In the genomic region with DNA sequence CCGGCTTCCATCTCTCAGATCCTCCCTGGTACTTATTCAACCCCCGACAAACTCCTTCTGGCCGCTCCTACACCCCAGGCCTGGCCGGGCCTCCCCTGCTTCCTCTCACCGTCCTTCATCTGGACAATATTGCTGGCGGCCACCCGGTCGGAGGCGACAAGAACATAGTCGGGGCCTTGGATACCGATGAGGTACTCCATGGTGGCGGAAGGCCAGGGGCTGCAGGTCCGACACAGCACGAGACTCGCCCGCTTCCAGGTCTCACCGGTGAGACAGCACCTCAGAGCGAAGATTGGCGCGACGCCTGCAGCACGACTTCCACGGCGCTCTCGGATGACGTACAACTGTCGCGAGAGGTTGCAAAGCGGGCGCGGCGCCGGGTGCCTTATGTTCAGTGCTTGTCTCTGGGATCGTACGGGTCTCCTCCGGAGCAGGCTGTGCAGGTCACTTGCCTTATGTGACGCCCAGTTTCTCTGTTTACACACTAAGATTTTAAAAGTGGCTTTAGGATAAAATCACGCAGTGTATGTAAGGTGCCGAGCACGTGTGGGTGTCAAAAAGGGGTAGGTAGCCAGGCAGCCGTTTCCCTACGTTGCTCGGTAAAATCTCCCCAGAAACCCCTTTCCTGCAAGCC, we compare ENCODE assay signal across 1 cellular context.
TF ChIP-seq lines count a peak whose summit lies in the region.

Gene PSMB2 (minus strand): TSS at position 294 of the 634 bp plus-strand sequence. CDS start 94 bp downstream, at position 200.

TF ChIP-seq in K562, 482 proteins besides CTCF, POLR2A, EP300 and RAD21 (continued from another document and continues in another):
- TF ChIP-seq, protein P1, sequence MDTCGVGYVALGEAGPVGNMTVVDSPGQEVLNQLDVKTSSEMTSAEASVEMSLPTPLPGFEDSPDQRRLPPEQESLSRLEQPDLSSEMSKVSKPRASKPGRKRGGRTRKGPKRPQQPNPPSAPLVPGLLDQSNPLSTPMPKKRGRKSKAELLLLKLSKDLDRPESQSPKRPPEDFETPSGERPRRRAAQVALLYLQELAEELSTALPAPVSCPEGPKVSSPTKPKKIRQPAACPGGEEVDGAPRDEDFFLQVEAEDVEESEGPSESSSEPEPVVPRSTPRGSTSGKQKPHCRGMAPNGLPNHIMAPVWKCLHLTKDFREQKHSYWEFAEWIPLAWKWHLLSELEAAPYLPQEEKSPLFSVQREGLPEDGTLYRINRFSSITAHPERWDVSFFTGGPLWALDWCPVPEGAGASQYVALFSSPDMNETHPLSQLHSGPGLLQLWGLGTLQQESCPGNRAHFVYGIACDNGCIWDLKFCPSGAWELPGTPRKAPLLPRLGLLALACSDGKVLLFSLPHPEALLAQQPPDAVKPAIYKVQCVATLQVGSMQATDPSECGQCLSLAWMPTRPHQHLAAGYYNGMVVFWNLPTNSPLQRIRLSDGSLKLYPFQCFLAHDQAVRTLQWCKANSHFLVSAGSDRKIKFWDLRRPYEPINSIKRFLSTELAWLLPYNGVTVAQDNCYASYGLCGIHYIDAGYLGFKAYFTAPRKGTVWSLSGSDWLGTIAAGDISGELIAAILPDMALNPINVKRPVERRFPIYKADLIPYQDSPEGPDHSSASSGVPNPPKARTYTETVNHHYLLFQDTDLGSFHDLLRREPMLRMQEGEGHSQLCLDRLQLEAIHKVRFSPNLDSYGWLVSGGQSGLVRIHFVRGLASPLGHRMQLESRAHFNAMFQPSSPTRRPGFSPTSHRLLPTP (IDR thresholded peaks at IDR 0.05; ENCODE audit: borderline replicate concordance, extremely low read depth, insufficient read length), result peak; percentile 41
- TF ChIP-seq BHLHE40 (IDR thresholded peaks at IDR 0.05; ENCODE audit: low read length) (peak; percentile 95), NR2F6 (CRISPR knock-in tag; IDR thresholded peaks at IDR 0.05) (0 out of 2 replicates have a peak, but pooled peaks have one; percentile 45), MAX (CRISPR knock-in tag; IDR thresholded peaks at IDR 0.05) (peak; percentile 88), SIX5 (IDR thresholded peaks at IDR 0.05; ENCODE audit: borderline replicate concordance in 1 of 2, insufficient read depth in 1 of 2, low read depth in 1 of 2, low read length in 2 of 2) (peak; percentile 31 to 37; a peak in 3 of 4 replicates), TFAP4 (CRISPR knock-in tag; IDR thresholded peaks at IDR 0.05; ENCODE audit: borderline replicate concordance) (peak; percentile 67; the same call in 1 of the 2 replicates), MBD2 (IDR thresholded peaks at IDR 0.05; ENCODE audit: borderline replicate concordance, low read depth) (peak; percentile 73), ZNF695 (CRISPR knock-in tag; IDR thresholded peaks at IDR 0.05) (no peak; the same call in 1 of the 2 replicates), SMAD1 (IDR thresholded peaks at IDR 0.05; ENCODE audit: low read depth, low read length, partially characterized antibody) (peak; percentile 87), GABPB1 (CRISPR knock-in tag; IDR thresholded peaks at IDR 0.05) (peak; percentile 39), ZC3H11A (IDR thresholded peaks at IDR 0.05; ENCODE audit: low read depth, low read length) (peak; percentile 74; the same call in 1 of the 2 replicates), GTF2F1 (IDR thresholded peaks at IDR 0.05; ENCODE audit: low read depth, low read length) (peak; percentile 76; the same call in 1 of the 2 replicates), GTF2E2 (tag; IDR thresholded peaks at IDR 0.05) (no peak), TBP (optimal IDR thresholded peaks at IDR 0.05; ENCODE audit: low read depth, low read length) (peak; percentile 96), SMC3 (conservative IDR thresholded peaks at IDR 0.05; ENCODE audit: insufficient read depth, low read depth, low read length) (0 out of 2 replicates have a peak, but pooled peaks have one; percentile 18), JUND (IDR thresholded peaks at IDR 0.05; ENCODE audit: borderline replicate concordance, low read depth, low read length) (peak; percentile 76), JUND (tag; IDR thresholded peaks at IDR 0.05; ENCODE audit: borderline replicate concordance, low read depth, low read length) (peak; percentile 35; the same call in 1 of the 3 replicates), HDAC2 (IDR thresholded peaks at IDR 0.05) (peak; percentile 44; the same call in 1 of the 2 replicates), SMAD4 (CRISPR knock-in tag; conservative IDR thresholded peaks at IDR 0.05) (0 out of 2 replicates have a peak, but pooled peaks have one; percentile 40), NONO (IDR thresholded peaks at IDR 0.05; ENCODE audit: low read depth in 2 of 2, low read length in 1 of 2) (peak in 1 of 2 experiments; percentile 48; a peak in 1 of 4 replicates), MCM7 (IDR thresholded peaks at IDR 0.05) (no peak), HCFC1 (IDR thresholded peaks at IDR 0.05; ENCODE audit: low read depth, low read length) (peak; percentile 89), LARP7 (IDR thresholded peaks at IDR 0.05) (no peak; the same call in 1 of the 2 replicates), BRCA1 (IDR thresholded peaks at IDR 0.05) (no peak), BRCA1 (CRISPR knock-in tag; IDR thresholded peaks at IDR 0.05) (no peak), RNF2 (IDR thresholded peaks at IDR 0.05) (peak; percentile 80), CREB5 (CRISPR knock-in tag; IDR thresholded peaks at IDR 0.05) (no peak), PHTF2 (CRISPR knock-in tag; IDR thresholded peaks at IDR 0.05) (no peak), SRSF7 (optimal IDR thresholded peaks at IDR 0.05; ENCODE audit: low read depth, low read length) (no peak), ZNF766 (CRISPR knock-in tag; conservative IDR thresholded peaks at IDR 0.05) (no peak; the same call in 1 of the 2 replicates), POLR2H (tag; IDR thresholded peaks at IDR 0.05; ENCODE audit: low read depth) (peak; percentile 93), ZNF324 (CRISPR knock-in tag; IDR thresholded peaks at IDR 0.05) (no peak), FIP1L1 (IDR thresholded peaks at IDR 0.05; ENCODE audit: low read depth, low read length, poor library complexity, severe bottlenecking) (no peak), MTA1 (IDR thresholded peaks at IDR 0.05; ENCODE audit: borderline replicate concordance) (peak; percentile 99), KLF10 (CRISPR knock-in tag; IDR thresholded peaks at IDR 0.05) (no peak), SIRT6 (IDR thresholded peaks at IDR 0.05; ENCODE audit: low read depth, low read length) (no peak), ZKSCAN1 (IDR thresholded peaks at IDR 0.05; ENCODE audit: low read depth, low read length) (peak; percentile 83; the same call in 1 of the 2 replicates), MITF (IDR thresholded peaks at IDR 0.05) (peak; percentile 23; the same call in 1 of the 2 replicates), SETDB1 (IDR thresholded peaks at IDR 0.05; ENCODE audit: low read length) (peak; percentile 56), MIER1 (IDR thresholded peaks at IDR 0.05; ENCODE audit: low read depth) (no peak), DMBX1 (CRISPR knock-in tag; IDR thresholded peaks at IDR 0.05; ENCODE audit: borderline replicate concordance) (no peak), ZNF174 (CRISPR knock-in tag; IDR thresholded peaks at IDR 0.05) (no peak), FOXA3 (CRISPR knock-in tag; conservative IDR thresholded peaks at IDR 0.05 in 1 of 2, IDR thresholded peaks at IDR 0.05 in 1 of 2) (peak; percentile 75 to 83; a peak in 3 of 4 replicates), SIN3B (IDR thresholded peaks at IDR 0.05; ENCODE audit: low read depth) (peak; percentile 95), ZNF384 (IDR thresholded peaks at IDR 0.05; ENCODE audit: low read depth, low read length) (peak; percentile 23; the same call in 1 of the 2 replicates)
- TF ChIP-seq, protein P2, sequence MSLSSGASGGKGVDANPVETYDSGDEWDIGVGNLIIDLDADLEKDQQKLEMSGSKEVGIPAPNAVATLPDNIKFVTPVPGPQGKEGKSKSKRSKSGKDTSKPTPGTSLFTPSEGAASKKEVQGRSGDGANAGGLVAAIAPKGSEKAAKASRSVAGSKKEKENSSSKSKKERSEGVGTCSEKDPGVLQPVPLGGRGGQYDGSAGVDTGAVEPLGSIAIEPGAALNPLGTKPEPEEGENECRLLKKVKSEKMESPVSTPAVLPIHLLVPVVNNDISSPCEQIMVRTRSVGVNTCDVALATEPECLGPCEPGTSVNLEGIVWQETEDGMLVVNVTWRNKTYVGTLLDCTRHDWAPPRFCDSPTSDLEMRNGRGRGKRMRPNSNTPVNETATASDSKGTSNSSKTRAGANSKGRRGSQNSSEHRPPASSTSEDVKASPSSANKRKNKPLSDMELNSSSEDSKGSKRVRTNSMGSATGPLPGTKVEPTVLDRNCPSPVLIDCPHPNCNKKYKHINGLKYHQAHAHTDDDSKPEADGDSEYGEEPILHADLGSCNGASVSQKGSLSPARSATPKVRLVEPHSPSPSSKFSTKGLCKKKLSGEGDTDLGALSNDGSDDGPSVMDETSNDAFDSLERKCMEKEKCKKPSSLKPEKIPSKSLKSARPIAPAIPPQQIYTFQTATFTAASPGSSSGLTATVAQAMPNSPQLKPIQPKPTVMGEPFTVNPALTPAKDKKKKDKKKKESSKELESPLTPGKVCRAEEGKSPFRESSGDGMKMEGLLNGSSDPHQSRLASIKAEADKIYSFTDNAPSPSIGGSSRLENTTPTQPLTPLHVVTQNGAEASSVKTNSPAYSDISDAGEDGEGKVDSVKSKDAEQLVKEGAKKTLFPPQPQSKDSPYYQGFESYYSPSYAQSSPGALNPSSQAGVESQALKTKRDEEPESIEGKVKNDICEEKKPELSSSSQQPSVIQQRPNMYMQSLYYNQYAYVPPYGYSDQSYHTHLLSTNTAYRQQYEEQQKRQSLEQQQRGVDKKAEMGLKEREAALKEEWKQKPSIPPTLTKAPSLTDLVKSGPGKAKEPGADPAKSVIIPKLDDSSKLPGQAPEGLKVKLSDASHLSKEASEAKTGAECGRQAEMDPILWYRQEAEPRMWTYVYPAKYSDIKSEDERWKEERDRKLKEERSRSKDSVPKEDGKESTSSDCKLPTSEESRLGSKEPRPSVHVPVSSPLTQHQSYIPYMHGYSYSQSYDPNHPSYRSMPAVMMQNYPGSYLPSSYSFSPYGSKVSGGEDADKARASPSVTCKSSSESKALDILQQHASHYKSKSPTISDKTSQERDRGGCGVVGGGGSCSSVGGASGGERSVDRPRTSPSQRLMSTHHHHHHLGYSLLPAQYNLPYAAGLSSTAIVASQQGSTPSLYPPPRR (CRISPR knock-in tag; IDR thresholded peaks at IDR 0.05; ENCODE audit: borderline replicate concordance), result 0 out of 2 replicates have a peak, but pooled peaks have one; percentile 25
- TF ChIP-seq, protein P3, sequence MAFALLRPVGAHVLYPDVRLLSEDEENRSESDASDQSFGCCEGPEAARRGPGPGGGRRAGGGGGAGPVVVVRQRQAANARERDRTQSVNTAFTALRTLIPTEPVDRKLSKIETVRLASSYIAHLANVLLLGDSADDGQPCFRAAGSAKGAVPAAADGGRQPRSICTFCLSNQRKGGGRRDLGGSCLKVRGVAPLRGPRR (CRISPR knock-in tag; IDR thresholded peaks at IDR 0.05), result no peak
- TF ChIP-seq, protein P4, sequence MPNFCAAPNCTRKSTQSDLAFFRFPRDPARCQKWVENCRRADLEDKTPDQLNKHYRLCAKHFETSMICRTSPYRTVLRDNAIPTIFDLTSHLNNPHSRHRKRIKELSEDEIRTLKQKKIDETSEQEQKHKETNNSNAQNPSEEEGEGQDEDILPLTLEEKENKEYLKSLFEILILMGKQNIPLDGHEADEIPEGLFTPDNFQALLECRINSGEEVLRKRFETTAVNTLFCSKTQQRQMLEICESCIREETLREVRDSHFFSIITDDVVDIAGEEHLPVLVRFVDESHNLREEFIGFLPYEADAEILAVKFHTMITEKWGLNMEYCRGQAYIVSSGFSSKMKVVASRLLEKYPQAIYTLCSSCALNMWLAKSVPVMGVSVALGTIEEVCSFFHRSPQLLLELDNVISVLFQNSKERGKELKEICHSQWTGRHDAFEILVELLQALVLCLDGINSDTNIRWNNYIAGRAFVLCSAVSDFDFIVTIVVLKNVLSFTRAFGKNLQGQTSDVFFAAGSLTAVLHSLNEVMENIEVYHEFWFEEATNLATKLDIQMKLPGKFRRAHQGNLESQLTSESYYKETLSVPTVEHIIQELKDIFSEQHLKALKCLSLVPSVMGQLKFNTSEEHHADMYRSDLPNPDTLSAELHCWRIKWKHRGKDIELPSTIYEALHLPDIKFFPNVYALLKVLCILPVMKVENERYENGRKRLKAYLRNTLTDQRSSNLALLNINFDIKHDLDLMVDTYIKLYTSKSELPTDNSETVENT (CRISPR knock-in tag; IDR thresholded peaks at IDR 0.05), result peak; percentile 92
